Comparison of ENCODE assay signal across 10 cellular contexts in the genomic region with DNA sequence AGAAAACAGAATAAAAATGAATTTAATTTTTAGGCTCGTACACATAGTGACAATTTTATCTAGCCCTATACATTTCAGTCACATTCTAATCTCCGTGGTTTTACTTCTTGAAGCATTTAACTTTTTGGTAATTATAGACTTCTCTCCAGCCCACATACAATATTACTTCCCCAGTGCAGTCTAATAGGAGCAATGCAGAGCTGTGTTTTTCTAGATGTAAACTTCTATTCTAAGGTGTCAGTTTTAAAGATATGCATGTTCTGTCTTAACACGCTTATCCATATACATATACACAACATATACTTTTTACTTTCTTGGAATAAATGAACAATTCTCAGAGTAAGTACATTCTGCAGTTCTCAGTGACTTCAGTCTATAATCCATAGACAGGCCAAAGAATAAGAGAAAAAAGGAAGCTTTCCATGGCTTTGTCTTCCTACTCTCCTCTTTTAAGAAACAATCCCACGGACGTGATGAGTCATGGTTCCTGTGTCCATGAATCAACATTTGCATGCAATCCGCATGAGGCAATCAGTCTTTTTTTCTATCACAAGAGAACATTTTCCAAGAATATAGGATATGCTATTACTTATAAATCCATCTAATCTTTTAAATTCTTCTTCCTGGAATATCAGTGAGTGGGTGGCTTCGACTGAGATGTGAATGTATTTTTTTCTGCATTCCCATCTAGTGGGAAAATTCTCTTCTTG. TPM values are rescaled to one million over a fixed set of nuclear protein-coding genes. Genes with fewer than 3 reads are reported as not detected.
DNase-seq lines count a peak whose midpoint lies in the region; FAIRE-seq and TF ChIP-seq lines count a peak whose summit lies in the region.
"Had no signal": no experiment of that assay in that cellular context is flagged by ENCODE, and none has a peak within 500 bp of the region (broad histone marks: within the 10 kb centered on the region; RNA-seq: fewer than 3 reads in every experiment).

No MANE protein-coding gene starts in this region.

- H3K4me3 Mint-ChIP-seq in progenitor cell of endocrine pancreas (ENCODE audit: low read depth): no peak overlapping the region
- H3K4me3 Mint-ChIP-seq: stimulated activated memory B cell treated with anti-CD40 and anti-IgM and Interleukin-4, amounts not matched to agents 10 μg/mL and 1 μg/mL and 100 μg/mL, for 72 hours had no signal

- peak; percentile 36 for FAIRE-seq in RCC 7860 (lab: Jason Lieb, UNC)

- H3K36me3 Mint-ChIP-seq in progenitor cell of endocrine pancreas (ENCODE audit: insufficient read depth): no peaks in the 10 kb centered on the region
- H3K36me3 Mint-ChIP-seq: stimulated activated memory B cell treated with anti-CD40 and anti-IgM and Interleukin-4, amounts not matched to agents 10 μg/mL and 1 μg/mL and 100 μg/mL, for 72 hours had no signal

- H3K4me3 ChIP-seq in fibroblast of pulmonary artery (replicated peaks; ENCODE audit: low read depth, low read length): no peak overlapping the region
- H3K4me3 ChIP-seq in BE2C (ENCODE audit: low read depth, low read length): no peak overlapping the region

- H3K9me3 Mint-ChIP-seq in progenitor cell of endocrine pancreas (ENCODE audit: low read depth): no peaks in the 10 kb centered on the region
- H3K9me3 Mint-ChIP-seq: stimulated activated memory B cell treated with anti-CD40 and anti-IgM and Interleukin-4, amounts not matched to agents 10 μg/mL and 1 μg/mL and 100 μg/mL, for 72 hours had no signal

- no peaks in the 10 kb centered on the region for H3K9me3 ChIP-seq in BE2C

- DNase-seq in GOT3 (lab: John Stamatoyannopoulos, UW) (peak; percentile 1), RCC 7860 (ENCODE audit: low spot score) (peak; percentile 9), fibroblast of pulmonary artery (ENCODE audit: low read depth) (peak; percentile 98), progenitor cell of endocrine pancreas (ENCODE audit: low spot score, unreplicated experiment) (no peak), BE2C (no peak), G401 (ENCODE audit: low spot score) (no peak), NCI-H774 (lab: John Stamatoyannopoulos, UW) (no peak)
- no peak for DNase-seq in activated T-cell treated with anti-CD3 and anti-CD28 coated beads, Interleukin-2, amount 50 U/mL, for 48 hours
- DNase-seq: NCI-H187 treated with DMSO at 0.1 percent for 48 hours had no signal

- in situ Hi-C loops in G401 (cut with HindIII; ENCODE audit: low sequenced_read_pairs): no loop called here

- TF ChIP-seq CTCF in fibroblast of pulmonary artery (IDR thresholded peaks at IDR 0.05; ENCODE audit: low read length, missing control alignments) (no peak), progenitor cell of endocrine pancreas (IDR thresholded peaks at IDR 0.05; ENCODE audit: unreplicated experiment) (no peak), BE2C (IDR thresholded peaks at IDR 0.05; ENCODE audit: low read depth, low read length) (no peak)

- no peaks in the 10 kb centered on the region for H3K4me1 Mint-ChIP-seq in progenitor cell of endocrine pancreas (ENCODE audit: low read depth)
- H3K4me1 Mint-ChIP-seq: stimulated activated memory B cell treated with anti-CD40 and anti-IgM and Interleukin-4, amounts not matched to agents 10 μg/mL and 1 μg/mL and 100 μg/mL, for 72 hours had no signal

- H3K4me1 ChIP-seq in BE2C: no peaks in the 10 kb centered on the region; the same call in 1 of the 2 replicates

- H3K27ac Mint-ChIP-seq in progenitor cell of endocrine pancreas: peak overlapping the region; percentile 10
- H3K27ac Mint-ChIP-seq: stimulated activated memory B cell treated with anti-CD40 and anti-IgM and Interleukin-4, amounts not matched to agents 10 μg/mL and 1 μg/mL and 100 μg/mL, for 72 hours had no signal

- H3K27me3 ChIP-seq in BE2C: no peaks in the 10 kb centered on the region

- no peaks in the 10 kb centered on the region for H3K27me3 Mint-ChIP-seq in progenitor cell of endocrine pancreas
- H3K27me3 Mint-ChIP-seq: stimulated activated memory B cell treated with anti-CD40 and anti-IgM and Interleukin-4, amounts not matched to agents 10 μg/mL and 1 μg/mL and 100 μg/mL, for 72 hours had no signal

- no peaks in the 10 kb centered on the region for H3K36me3 ChIP-seq in BE2C

RNA-seq across cellular contexts. Expression of a gene that starts 42.8 kb away (rescaled TPM):
- total RNA-seq in progenitor cell of endocrine pancreas: 3.1 and 4.4 TPM in 2 replicates
- polyA plus RNA-seq in BE2C (2012; ENCODE audit: insufficient read depth, insufficient read length, low read depth): 2.5 TPM
- 1.0 TPM in 1 of 2 replicates, not detected in the other for total RNA-seq in G401 (2014; rRNA removed; shearing (Covaris generic))

Comparison
In these comparisons a context has a peak if more than half of its experiments do, and no peak if none do; other contexts are left out.
1. DNase-seq: peak in GOT3 (single experiment), RCC 7860 (single experiment) and fibroblast of pulmonary artery (single experiment); none in progenitor cell of endocrine pancreas (single experiment), activated T-cell treated with anti-CD3 and anti-CD28 coated beads, Interleukin-2, amount 50 U/mL, for 48 hours (0 of 2), BE2C (single experiment), G401 (single experiment) and NCI-H774 (single experiment).